ENCODE assay signal across 12 cellular contexts in the genomic region with DNA sequence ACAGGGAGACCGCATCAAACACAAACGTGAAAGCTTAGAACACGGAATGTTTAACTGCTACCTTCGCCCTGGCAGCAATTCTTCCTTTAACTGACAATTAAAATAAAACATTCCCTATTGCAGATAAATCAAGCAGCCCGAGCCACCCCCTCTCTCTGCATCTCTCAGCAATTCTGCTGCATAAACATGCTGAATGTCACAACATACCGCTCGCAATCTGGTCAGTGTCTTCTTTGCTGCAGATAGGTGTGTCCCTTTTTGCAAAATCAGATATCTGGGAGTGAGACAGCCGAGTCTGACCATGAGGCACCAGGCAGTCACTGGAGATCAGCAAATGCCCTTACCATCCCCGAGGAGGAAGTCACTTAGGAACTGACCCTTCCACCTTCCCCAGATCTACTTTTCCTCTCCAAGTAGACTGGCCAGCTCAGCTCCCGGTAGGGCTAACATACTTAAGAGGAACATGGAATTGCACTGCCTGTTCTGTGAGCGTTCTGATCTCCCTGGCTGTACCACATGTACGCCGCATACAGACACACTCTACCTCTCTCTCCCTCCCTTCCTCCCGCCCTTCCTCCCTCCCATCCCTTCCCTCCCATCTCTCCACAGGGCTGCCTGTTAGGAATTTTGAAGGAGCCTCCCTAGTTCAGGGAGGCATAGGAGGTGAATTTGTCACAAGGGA. TPM values are rescaled to one million over a fixed set of nuclear protein-coding genes. Genes with fewer than 3 reads are reported as not detected.
DNase-seq lines count a peak whose midpoint lies in the region; ATAC-seq, FAIRE-seq and TF ChIP-seq lines count a peak whose summit lies in the region.
"Had no signal": no experiment of that assay in that cellular context is flagged by ENCODE, and none has a peak within 500 bp of the region (broad histone marks: within the 10 kb centered on the region; RNA-seq: fewer than 3 reads in every experiment).

Gene FRMD4A, minus strand, starts transcription at position 535 of the 682 bp plus-strand sequence.

- H3K4me1 ChIP-seq in gastroesophageal sphincter (peaks cover 0 to 21% (median 4%) of the 10 kb centered on the region in 3 donors), tibial nerve (peaks cover 0 to 13% (median 0%) of the 10 kb centered on the region in 4 donors)

- peak; percentile 80 for FAIRE-seq in RCC 7860 (lab: Jason Lieb, UNC)

- ATAC-seq in gastroesophageal sphincter (peak; percentile 31), GM18519 (IDR thresholded peaks at IDR 0.05; ENCODE audit: low FRiP score, unreplicated experiment) (no peak)

- H3K27me3 ChIP-seq in gastroesophageal sphincter: peaks cover 8% of the 10 kb centered on the region
- H3K27me3 ChIP-seq in tibial nerve: peaks cover 0 to 9% of the 10 kb centered on the region in 2 donors

- peak within 1 kb of the TSS in 1 of 2 donors; percentile 23 for H3K4me3 ChIP-seq in gastroesophageal sphincter
- H3K4me3 ChIP-seq in tibial nerve: no peak within 1 kb of the TSS

- H3K36me3 ChIP-seq in gastroesophageal sphincter (no peaks in the 10 kb centered on the region), tibial nerve (no peaks in the 10 kb centered on the region)

- TF ChIP-seq CTCF in gastroesophageal sphincter (IDR thresholded peaks at IDR 0.05) (no peak), tibial nerve (IDR thresholded peaks at IDR 0.05) (no peak)

- TF ChIP-seq EP300 in gastroesophageal sphincter (IDR thresholded peaks at IDR 0.05) (no peak), tibial nerve (IDR thresholded peaks at IDR 0.05) (no peak)

- 5 to 39% methylated on average over 4 to 12 of the region's 14 CpGs for WGBS in gastroesophageal sphincter (ENCODE audit: low coverage in 1 of 2), 2 donors
- WGBS in tibial nerve, 2 donors: 58 to 61% methylated on average over 14 of the region's 14 CpGs

- no peaks in the 10 kb centered on the region for H3K9me3 ChIP-seq in gastroesophageal sphincter
- no peaks in the 10 kb centered on the region for H3K9me3 ChIP-seq in tibial nerve

- DNase-seq in RCC 7860 (ENCODE audit: low spot score) (peak; percentile 47), myocyte (ENCODE audit: low read depth) (no peak), tibial nerve (ENCODE audit: low spot score in 2 of 2) (no peak), GM19240 (ENCODE audit: insufficient read length, low spot score) (no peak), CD1c-positive myeloid dendritic cell (ENCODE audit: extremely low spot score) (no peak), NCI-H1105 (lab: John Stamatoyannopoulos, UW) (no peak)
- DNase-seq: activated T-cell treated with anti-CD3 and anti-CD28 coated beads, Interleukin-2, amount 50 U/mL, for 24 hours; effector memory CD4-positive, alpha-beta T cell; midbrain; NK-92 treated with Interleukin-12 subunit alpha and Interleukin-12 subunit beta, amount 100 ng/mL, for 24 hours had no signal

- H3K27ac ChIP-seq in gastroesophageal sphincter (peak within 1 kb of the TSS in 1 of 4 donors; percentile 21), tibial nerve (no peak within 1 kb of the TSS)

- TF ChIP-seq POLR2A in gastroesophageal sphincter (IDR thresholded peaks at IDR 0.05) (no peak), tibial nerve (IDR thresholded peaks at IDR 0.05) (no peak)

RNA-seq across cellular contexts. Expression of gene FRMD4A, which starts in this region (rescaled TPM):
- total RNA-seq in gastroesophageal sphincter (10 to 100 TPM; 13.7 to 27.2 (median 19.6) TPM), myocyte (23.0 and 34.6 TPM in 2 replicates), tibial nerve (10 to 100 TPM; 39.8 to 89.7 (median 53.9) TPM)
- polyA plus RNA-seq in myocyte (2012): 19.7 TPM
